In the genomic region with DNA sequence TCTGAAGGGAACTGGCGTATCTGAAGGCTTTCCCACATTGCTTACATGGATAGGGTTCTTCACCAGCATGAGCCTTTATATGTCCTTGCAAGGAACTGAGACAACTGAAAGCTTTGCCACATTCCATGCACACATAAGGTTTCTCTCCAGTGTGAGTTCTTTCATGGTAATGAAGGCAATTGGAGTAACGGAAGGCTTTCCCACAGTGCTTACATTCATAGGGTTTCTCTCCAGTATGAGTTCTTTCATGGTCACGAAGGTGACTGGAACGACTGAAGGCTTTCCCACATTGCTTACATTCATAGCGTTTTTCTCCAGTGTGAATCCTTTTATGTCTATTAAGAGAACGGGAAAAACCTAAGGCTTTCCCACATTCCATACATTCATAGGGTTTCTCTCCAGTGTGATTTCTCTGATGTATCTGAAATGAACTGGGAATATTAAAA, we compare ENCODE assay signal across 1 cellular context.
TF ChIP-seq lines count a peak whose summit lies in the region.

No MANE protein-coding gene starts in this region.

TF ChIP-seq in HCT116, 20 proteins besides CTCF, POLR2A, EP300 and RAD21 (continued from another document):
- TF ChIP-seq, protein P1, sequence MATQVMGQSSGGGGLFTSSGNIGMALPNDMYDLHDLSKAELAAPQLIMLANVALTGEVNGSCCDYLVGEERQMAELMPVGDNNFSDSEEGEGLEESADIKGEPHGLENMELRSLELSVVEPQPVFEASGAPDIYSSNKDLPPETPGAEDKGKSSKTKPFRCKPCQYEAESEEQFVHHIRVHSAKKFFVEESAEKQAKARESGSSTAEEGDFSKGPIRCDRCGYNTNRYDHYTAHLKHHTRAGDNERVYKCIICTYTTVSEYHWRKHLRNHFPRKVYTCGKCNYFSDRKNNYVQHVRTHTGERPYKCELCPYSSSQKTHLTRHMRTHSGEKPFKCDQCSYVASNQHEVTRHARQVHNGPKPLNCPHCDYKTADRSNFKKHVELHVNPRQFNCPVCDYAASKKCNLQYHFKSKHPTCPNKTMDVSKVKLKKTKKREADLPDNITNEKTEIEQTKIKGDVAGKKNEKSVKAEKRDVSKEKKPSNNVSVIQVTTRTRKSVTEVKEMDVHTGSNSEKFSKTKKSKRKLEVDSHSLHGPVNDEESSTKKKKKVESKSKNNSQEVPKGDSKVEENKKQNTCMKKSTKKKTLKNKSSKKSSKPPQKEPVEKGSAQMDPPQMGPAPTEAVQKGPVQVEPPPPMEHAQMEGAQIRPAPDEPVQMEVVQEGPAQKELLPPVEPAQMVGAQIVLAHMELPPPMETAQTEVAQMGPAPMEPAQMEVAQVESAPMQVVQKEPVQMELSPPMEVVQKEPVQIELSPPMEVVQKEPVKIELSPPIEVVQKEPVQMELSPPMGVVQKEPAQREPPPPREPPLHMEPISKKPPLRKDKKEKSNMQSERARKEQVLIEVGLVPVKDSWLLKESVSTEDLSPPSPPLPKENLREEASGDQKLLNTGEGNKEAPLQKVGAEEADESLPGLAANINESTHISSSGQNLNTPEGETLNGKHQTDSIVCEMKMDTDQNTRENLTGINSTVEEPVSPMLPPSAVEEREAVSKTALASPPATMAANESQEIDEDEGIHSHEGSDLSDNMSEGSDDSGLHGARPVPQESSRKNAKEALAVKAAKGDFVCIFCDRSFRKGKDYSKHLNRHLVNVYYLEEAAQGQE (IDR thresholded peaks at IDR 0.05; ENCODE audit: low read depth): no peak
